In genomic region chr13:20192470-20193141, GRCh38 we compare ENCODE assay signal across 8 cellular contexts. TPM values are rescaled to one million over a fixed set of nuclear protein-coding genes. Genes with fewer than 3 reads are reported as not detected.
A peak's percentile ranks its signal among the peaks of the same experiment; 100 is the strongest.
DNase-seq lines count a peak whose midpoint lies in the region; ATAC-seq and TF ChIP-seq lines count a peak whose summit lies in the region.

Gene GJB2, minus strand, starts transcription at chr13:20192938. Its CDS starts 3,357 bp downstream, at chr13:20189581.

- H3K4me3 Mint-ChIP-seq in activated CD4-positive, alpha-beta T cell treated with anti-CD3 and anti-CD28 coated beads, Interleukin-2, amount 10 ng/mL, durations not matched to agents 24 days and 14 days, result peak within 1 kb of the TSS; percentile 69

- H3K9me3 ChIP-seq in ascending aorta, result no peaks in the 10 kb centered on the region
- H3K9me3 ChIP-seq in thoracic aorta, result no peaks in the 10 kb centered on the region

- intact Hi-C loops in activated CD4-positive, alpha-beta T cell treated with anti-CD3 and anti-CD28 coated beads, Interleukin-2, amount 10 ng/mL, durations not matched to agents 24 days and 14 days (cut with micrococcal nuclease), result no loop called here
- intact Hi-C loops in ascending aorta (cut with DNase I), result loop anchor here (10.0 kb wide), 1 partner anchor 302 kb away; no protein-coding TSS in a partner anchor

- peaks cover 30% of the 10 kb centered on the region for H3K4me1 Mint-ChIP-seq in activated CD4-positive, alpha-beta T cell treated with anti-CD3 and anti-CD28 coated beads, Interleukin-2, amount 10 ng/mL, durations not matched to agents 24 days and 14 days

- H3K27me3 ChIP-seq in ascending aorta (peaks cover 25% of the 10 kb centered on the region), thoracic aorta (replicated peaks; ENCODE audit: insufficient read depth) (peaks cover 17% of the 10 kb centered on the region)

- no peaks in the 10 kb centered on the region for H3K36me3 Mint-ChIP-seq in activated CD4-positive, alpha-beta T cell treated with anti-CD3 and anti-CD28 coated beads, Interleukin-2, amount 10 ng/mL, durations not matched to agents 24 days and 14 days (ENCODE audit: low read depth)

- peak; percentile 71 for ATAC-seq in left lobe of liver
- ATAC-seq in thoracic aorta (ENCODE audit: insufficient number of reproducible peaks, low FRiP score, low read depth), result no peak
- ATAC-seq in GM19023 (IDR thresholded peaks at IDR 0.05; ENCODE audit: unreplicated experiment), result no peak

- no peaks in the 10 kb centered on the region for H3K36me3 ChIP-seq in ascending aorta
- no peaks in the 10 kb centered on the region for H3K36me3 ChIP-seq in thoracic aorta

- H3K4me1 ChIP-seq in ascending aorta, result peaks cover 7 to 18% of the 10 kb centered on the region in 2 donors
- H3K4me1 ChIP-seq in thoracic aorta (ENCODE audit: control insufficient read depth in 1 of 2, low read depth in 2 of 2), result peaks cover 23 to 32% of the 10 kb centered on the region in 2 donors

- H3K27ac ChIP-seq in ascending aorta (no peak within 1 kb of the TSS), thoracic aorta (no peak within 1 kb of the TSS)

- H3K27ac Mint-ChIP-seq in activated CD4-positive, alpha-beta T cell treated with anti-CD3 and anti-CD28 coated beads, Interleukin-2, amount 10 ng/mL, durations not matched to agents 24 days and 14 days, result peak within 1 kb of the TSS; percentile 26

- no peak for TF ChIP-seq CTCF in ascending aorta (IDR thresholded peaks at IDR 0.05)
- no peak for TF ChIP-seq CTCF in thoracic aorta (IDR thresholded peaks at IDR 0.05)

- no peaks in the 10 kb centered on the region for H3K9me3 Mint-ChIP-seq in activated CD4-positive, alpha-beta T cell treated with anti-CD3 and anti-CD28 coated beads, Interleukin-2, amount 10 ng/mL, durations not matched to agents 24 days and 14 days

- peak within 1 kb of the TSS; percentile 58 to 59 for H3K4me3 ChIP-seq in ascending aorta
- peak within 1 kb of the TSS; percentile 75 for H3K4me3 ChIP-seq in thoracic aorta

- peak; percentile 75 for DNase-seq in activated CD4-positive, alpha-beta T cell treated with anti-CD3 and anti-CD28 coated beads, Interleukin-2, amount 10 ng/mL, durations not matched to agents 24 days and 14 days
- DNase-seq in activated CD4-positive, alpha-beta T cell treated with anti-CD3 and anti-CD28 coated beads for 48 hours, result no peak
- DNase-seq in ascending aorta (ENCODE audit: low spot score in 2 of 2) (no peak), left lobe of liver (ENCODE audit: low spot score) (peak; percentile 72), thoracic aorta (ENCODE audit: low spot score) (no peak), CD1c-positive myeloid dendritic cell (ENCODE audit: extremely low spot score) (no peak), epidermal melanocyte (ENCODE audit: insufficient read length, low spot score) (no peak)

- H3K27me3 Mint-ChIP-seq in activated CD4-positive, alpha-beta T cell treated with anti-CD3 and anti-CD28 coated beads, Interleukin-2, amount 10 ng/mL, durations not matched to agents 24 days and 14 days, result peaks cover 62% of the 10 kb centered on the region

RNA-seq across cellular contexts. Expression of gene GJB2, which starts in this region (rescaled TPM):
- total RNA-seq in activated CD4-positive, alpha-beta T cell treated with anti-CD3 and anti-CD28 coated beads, Interleukin-2, amount 10 ng/mL, durations not matched to agents 24 days and 14 days, result 3.3 and 3.6 TPM in 2 replicates
- 0.21 TPM for total RNA-seq in ascending aorta
- total RNA-seq in left lobe of liver, result 30.7 TPM
- total RNA-seq in thoracic aorta, result 1 to 10 TPM in 1 of 2 donors, under 1 TPM in 1; 0.27 to 1.1 TPM

Comparison
In these comparisons a context has a peak if more than half of its experiments do, and no peak if none do; other contexts are left out.
1. DNase-seq: peak in activated CD4-positive, alpha-beta T cell treated with anti-CD3 and anti-CD28 coated beads, Interleukin-2, amount 10 ng/mL, durations not matched to agents 24 days and 14 days (single experiment) and left lobe of liver (single experiment); none in activated CD4-positive, alpha-beta T cell treated with anti-CD3 and anti-CD28 coated beads for 48 hours (single experiment), ascending aorta (0 of 2), thoracic aorta (single experiment), CD1c-positive myeloid dendritic cell (single experiment) and epidermal melanocyte (single experiment).